ENCODE assay signal across 10 cellular contexts in the genomic region with DNA sequence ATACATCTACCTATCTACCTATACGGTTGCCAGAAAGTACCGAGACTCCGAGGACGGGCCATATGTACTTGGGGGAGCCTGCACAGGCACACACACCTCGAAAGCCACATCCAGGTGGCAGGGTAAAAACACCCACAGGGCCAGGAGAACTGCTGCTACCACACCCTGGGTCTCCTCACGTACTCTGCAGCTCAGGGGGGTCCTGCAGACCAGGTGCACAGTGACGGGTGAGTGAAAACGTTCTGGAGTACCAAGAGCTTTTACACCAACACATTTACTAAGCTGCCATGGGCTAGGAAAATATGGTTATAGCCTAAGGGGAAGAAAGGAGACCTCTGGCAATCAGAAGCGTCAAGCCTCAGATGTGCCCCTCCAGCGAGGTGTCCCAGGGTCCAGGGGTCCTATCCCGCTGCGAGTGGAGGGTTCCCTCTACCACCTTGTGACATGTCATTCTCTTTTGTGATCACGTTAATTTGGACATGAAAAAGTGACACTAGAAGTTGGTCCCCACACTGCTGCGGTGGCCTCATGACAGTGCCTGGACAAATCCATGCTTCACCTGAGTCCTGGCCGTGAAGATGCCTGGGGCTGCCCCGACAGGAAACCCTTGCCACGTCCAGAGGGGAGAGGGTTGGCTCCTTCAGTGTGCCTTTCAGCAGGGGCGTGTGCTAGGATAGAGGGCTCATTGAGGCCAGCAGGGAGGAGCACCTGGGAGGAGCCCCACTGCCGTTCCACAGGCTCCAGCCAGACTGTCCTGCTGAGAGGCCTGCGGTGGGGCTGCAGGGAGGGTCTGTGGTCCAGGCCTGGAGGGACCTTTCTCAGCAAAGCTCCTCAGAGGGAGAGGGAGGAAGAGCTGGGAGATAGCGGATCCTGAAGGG. TPM values are rescaled to one million over a fixed set of nuclear protein-coding genes. Genes with fewer than 3 reads are reported as not detected.
A peak's percentile ranks its signal among the peaks of the same experiment; 100 is the strongest.
DNase-seq lines count a peak whose midpoint lies in the region; ATAC-seq and TF ChIP-seq lines count a peak whose summit lies in the region.
"Had no signal": no experiment of that assay in that cellular context is flagged by ENCODE, and none has a peak within 500 bp of the region (broad histone marks: within the 10 kb centered on the region; RNA-seq: fewer than 3 reads in every experiment).

No MANE protein-coding gene starts in this region.

- H3K4me3 ChIP-seq in DOHH2 (ENCODE audit: low read length) (peak overlapping the region; percentile 76), RWPE2 (ENCODE audit: severe bottlenecking) (no peak overlapping the region), esophagus (ENCODE audit: low read depth in 1 of 2, low read length in 2 of 2) (peak overlapping the region; percentile 86 to 88), prostate gland (no peak overlapping the region)

- no peak overlapping the region for H3K27ac ChIP-seq in DOHH2 (ENCODE audit: low read depth, low read length)
- no peak overlapping the region for H3K27ac ChIP-seq in RWPE2 (ENCODE audit: poor library complexity, severe bottlenecking)
- H3K27ac ChIP-seq in esophagus (ENCODE audit: low read depth in 2 of 2, low read length in 1 of 2), result peak overlapping the region in 1 of 2 donors; percentile 45
- peak overlapping the region; percentile 89 to 94 for H3K27ac ChIP-seq in prostate gland
- H3K27ac ChIP-seq: WERI-Rb-1 had no signal

- no peak for ATAC-seq in RWPE2 (ENCODE audit: low read depth)
- ATAC-seq in GM18870 (IDR thresholded peaks at IDR 0.05; ENCODE audit: unreplicated experiment), result no peak
- no peak for ATAC-seq in HG03520 (IDR thresholded peaks at IDR 0.05; ENCODE audit: unreplicated experiment)
- ATAC-seq in HG02798 (IDR thresholded peaks at IDR 0.05; ENCODE audit: poor library complexity, unreplicated experiment), result no peak

- H3K9me3 ChIP-seq in DOHH2 (ENCODE audit: control insufficient read depth, insufficient read depth, low read length) (no peaks in the 10 kb centered on the region), RWPE2 (ENCODE audit: severe bottlenecking) (no peaks in the 10 kb centered on the region), esophagus (ENCODE audit: control insufficient read depth in 2 of 2, insufficient read depth in 1 of 2, low read depth in 1 of 2, low read length in 1 of 2) (no peaks in the 10 kb centered on the region), prostate gland (no peaks in the 10 kb centered on the region)

- H3K79me2 ChIP-seq in DOHH2 (ENCODE audit: control insufficient read depth, low read length), result peaks cover 56% of the 10 kb centered on the region

- no peaks in the 10 kb centered on the region for H3K9me2 ChIP-seq in DOHH2 (replicated peaks; ENCODE audit: control insufficient read depth, low read length)

- intact Hi-C loops in prostate gland (cut with DNase I), result no loop called here

- TF ChIP-seq POLR2A in prostate gland (IDR thresholded peaks at IDR 0.05), result no peak

- H3F3A ChIP-seq in DOHH2 (ENCODE audit: control insufficient read depth, insufficient read depth), result no peaks in the 10 kb centered on the region

- DNase-seq in RWPE2 (ENCODE audit: low spot score) (peak; percentile 30), prostate gland (ENCODE audit: low spot score) (no peak), HK-2 (ENCODE audit: unreplicated experiment) (no peak)
- DNase-seq: NCI-H2029 treated with DMSO at 0.1 percent for 48 hours, WERI-Rb-1 had no signal

- peak overlapping the region; percentile 77 for H3K4me2 ChIP-seq in DOHH2 (ENCODE audit: low read length)

- 68 to 73% methylated on average over 21 of the region's 21 CpGs for WGBS in esophagus, 2 donors
- 87% methylated on average over 16 of the region's 21 CpGs for WGBS in prostate gland

- H3K4me1 ChIP-seq in DOHH2 (ENCODE audit: control insufficient read depth, low read length), result peaks cover 18% of the 10 kb centered on the region
- peaks cover 40% of the 10 kb centered on the region for H3K4me1 ChIP-seq in RWPE2 (ENCODE audit: insufficient read depth, poor library complexity, severe bottlenecking)
- peaks cover 7 to 24% of the 10 kb centered on the region in 2 donors for H3K4me1 ChIP-seq in esophagus (ENCODE audit: control insufficient read depth in 2 of 2, insufficient read depth in 2 of 2, low read length in 1 of 2)
- peaks cover 16% of the 10 kb centered on the region for H3K4me1 ChIP-seq in prostate gland (replicated peaks)

- TF ChIP-seq CTCF in DOHH2 (IDR thresholded peaks at IDR 0.05; ENCODE audit: low read depth, low read length, poor library complexity, severe bottlenecking) (no peak), RWPE2 (IDR thresholded peaks at IDR 0.05; ENCODE audit: poor library complexity, severe bottlenecking) (no peak), prostate gland (IDR thresholded peaks at IDR 0.05) (no peak)

- H3K27me3 ChIP-seq in DOHH2 (ENCODE audit: control insufficient read depth, low read length), result peaks cover under 1% of the 10 kb centered on the region; the same call in 1 of the 2 replicates
- no peaks in the 10 kb centered on the region for H3K27me3 ChIP-seq in RWPE2 (ENCODE audit: insufficient read depth, poor library complexity, severe bottlenecking)
- H3K27me3 ChIP-seq in esophagus (ENCODE audit: control insufficient read depth in 1 of 2, insufficient read depth in 2 of 2, low read length in 2 of 2), result no peaks in the 10 kb centered on the region
- no peaks in the 10 kb centered on the region for H3K27me3 ChIP-seq in prostate gland (replicated peaks; ENCODE audit: insufficient read depth)

- peaks cover 6% of the 10 kb centered on the region for H4K20me1 ChIP-seq in DOHH2 (ENCODE audit: control insufficient read depth, insufficient read depth, low read depth, low read length)

- H3K36me3 ChIP-seq in DOHH2 (ENCODE audit: control insufficient read depth, low read length) (peaks cover 7% of the 10 kb centered on the region), RWPE2 (ENCODE audit: low read depth) (peaks cover 33% of the 10 kb centered on the region), esophagus (ENCODE audit: control insufficient read depth in 2 of 2, insufficient read depth in 2 of 2, low read length in 1 of 2) (peaks cover 3 to 5% of the 10 kb centered on the region in 2 donors), prostate gland (no peaks in the 10 kb centered on the region)

RNA-seq across cellular contexts. Expression of gene CANT1, which starts 1.8 kb away (rescaled TPM):
- polyA plus RNA-seq in esophagus, result 10 to 100 TPM; 24.1 to 24.5 TPM
- 100 to 1,000 TPM in 1 of 2 donors, 10 to 100 TPM in 1; 89.7 to 201 TPM for total RNA-seq in prostate gland

RNA-seq across cellular contexts. Expression of gene C1QTNF1, which starts 16.2 kb away (rescaled TPM):
- 1 to 10 TPM; 6.0 to 7.2 TPM for polyA plus RNA-seq in esophagus
- 10 to 100 TPM; 16.3 to 57.9 TPM for total RNA-seq in prostate gland

RNA-seq across cellular contexts. Expression of gene LGALS3BP, which starts 28.0 kb away (rescaled TPM):
- polyA plus RNA-seq in esophagus, result 100 to 1,000 TPM in 1 of 2 donors, 10 to 100 TPM in 1; 85.1 to 103 TPM
- 100 to 1,000 TPM; 570 to 890 TPM for total RNA-seq in prostate gland

Comparison
In these comparisons a context has a peak if more than half of its experiments do, and no peak if none do; other contexts are left out.
1. H3K27ac ChIP-seq: peak in prostate gland (2 of 2); none in DOHH2 (single experiment) and RWPE2 (single experiment).
2. H3K4me3 ChIP-seq: peak in DOHH2 (single experiment) and esophagus (2 of 2); none in RWPE2 (single experiment) and prostate gland (0 of 2).